1 cellular context compared by ENCODE assay signal in genomic region chr17:36934759-36935630, GRCh38.
TF ChIP-seq lines count a peak whose summit lies in the region.

No MANE protein-coding gene starts in this region.

TF ChIP-seq in HEK293, 187 proteins besides CTCF, POLR2A, EP300 and RAD21 (continued from another document and continues in another):
- TF ChIP-seq PATZ1 (tag by site-specific recombination; IDR thresholded peaks at IDR 0.05) (peak; percentile 75), SP2 (tag by site-specific recombination; IDR thresholded peaks at IDR 0.05) (peak; percentile 78), KLF1 (tag by site-specific recombination; IDR thresholded peaks at IDR 0.05) (peak; percentile 94), ZNF510 (tag by site-specific recombination; IDR thresholded peaks at IDR 0.05; ENCODE audit: insufficient replicate concordance) (no peak), ZNF473 (tag by site-specific recombination; IDR thresholded peaks at IDR 0.05) (peak; percentile 89), AEBP2 (tag by site-specific recombination; IDR thresholded peaks at IDR 0.05; ENCODE audit: borderline replicate concordance) (no peak), FEZF1 (tag by site-specific recombination; IDR thresholded peaks at IDR 0.05) (no peak), ZBTB21 (tag by site-specific recombination; IDR thresholded peaks at IDR 0.05) (peak; percentile 22; the same call in 1 of the 2 replicates), YY1 (tag by site-specific recombination; IDR thresholded peaks at IDR 0.05) (no peak), ZSCAN30 (tag by site-specific recombination; IDR thresholded peaks at IDR 0.05) (0 out of 2 replicates have a peak, but pooled peaks have one; percentile 35), ZNF837 (tag by site-specific recombination; IDR thresholded peaks at IDR 0.05) (peak; percentile 98), ZNF623 (tag by site-specific recombination; IDR thresholded peaks at IDR 0.05) (peak; percentile 40), ZNF26 (tag by site-specific recombination; IDR thresholded peaks at IDR 0.05) (no peak), ZNF776 (tag by site-specific recombination; IDR thresholded peaks at IDR 0.05; ENCODE audit: borderline replicate concordance) (no peak), ZSCAN4 (tag by site-specific recombination; IDR thresholded peaks at IDR 0.05) (0 out of 2 replicates have a peak, but pooled peaks have one; percentile 22), PRDM2 (tag by site-specific recombination; IDR thresholded peaks at IDR 0.05; ENCODE audit: borderline replicate concordance) (no peak), ZNF350 (tag by site-specific recombination; IDR thresholded peaks at IDR 0.05) (no peak), ZIC2 (tag by site-specific recombination; IDR thresholded peaks at IDR 0.05) (peak; percentile 96), EGR2 (tag by site-specific recombination; IDR thresholded peaks at IDR 0.05; ENCODE audit: low read depth) (peak; percentile 98), ZNF677 (tag by site-specific recombination; IDR thresholded peaks at IDR 0.05) (no peak), INSM2 (tag by site-specific recombination; IDR thresholded peaks at IDR 0.05) (no peak), ZEB2 (tag by site-specific recombination; IDR thresholded peaks at IDR 0.05) (peak; percentile 72), SETDB1 (IDR thresholded peaks at IDR 0.05; ENCODE audit: insufficient read length, low read length) (no peak), ZNF544 (tag by site-specific recombination; IDR thresholded peaks at IDR 0.05) (no peak), ZNF266 (tag by site-specific recombination; IDR thresholded peaks at IDR 0.05; ENCODE audit: low read depth) (no peak), SCRT2 (tag by site-specific recombination; IDR thresholded peaks at IDR 0.05) (no peak), ZNF311 (tag by site-specific recombination; IDR thresholded peaks at IDR 0.05; ENCODE audit: borderline replicate concordance) (peak; percentile 94; the same call in 1 of the 2 replicates), ELK4 (IDR thresholded peaks at IDR 0.05; ENCODE audit: borderline replicate concordance, low read depth, low read length) (no peak), KLF16 (tag by site-specific recombination; IDR thresholded peaks at IDR 0.05) (peak; percentile 47; the same call in 1 of the 2 replicates), TRIM28 (IDR thresholded peaks at IDR 0.05; ENCODE audit: borderline replicate concordance, low read length) (no peak), ZNF354C (tag by site-specific recombination; IDR thresholded peaks at IDR 0.05; ENCODE audit: borderline replicate concordance, low read depth) (no peak), ZNF391 (tag by site-specific recombination; IDR thresholded peaks at IDR 0.05; ENCODE audit: borderline replicate concordance, low read depth) (0 out of 2 replicates have a peak, but pooled peaks have one; percentile 49), ZNF658 (tag by site-specific recombination; IDR thresholded peaks at IDR 0.05) (no peak), ZSCAN5A (tag by site-specific recombination; IDR thresholded peaks at IDR 0.05) (peak; percentile 74; the same call in 1 of the 2 replicates), ZNF530 (tag by site-specific recombination; IDR thresholded peaks at IDR 0.05; ENCODE audit: low read depth) (no peak), ZNF335 (tag by site-specific recombination; conservative IDR thresholded peaks at IDR 0.05) (peak; percentile 99), ZNF2 (tag by site-specific recombination; IDR thresholded peaks at IDR 0.05) (0 out of 2 replicates have a peak, but pooled peaks have one; percentile 43), KLF8 (tag by site-specific recombination; IDR thresholded peaks at IDR 0.05) (peak; percentile 84; the same call in 1 of the 2 replicates), ZNF560 (tag by site-specific recombination; IDR thresholded peaks at IDR 0.05; ENCODE audit: borderline replicate concordance) (no peak), ZNF112 (tag by site-specific recombination; IDR thresholded peaks at IDR 0.05) (peak; percentile 40; the same call in 1 of the 2 replicates), ZNF248 (tag by site-specific recombination; IDR thresholded peaks at IDR 0.05) (no peak), ZNF488 (tag by site-specific recombination; IDR thresholded peaks at IDR 0.05) (no peak), ZNF362 (tag by site-specific recombination; IDR thresholded peaks at IDR 0.05) (no peak)
